In the genomic region with DNA sequence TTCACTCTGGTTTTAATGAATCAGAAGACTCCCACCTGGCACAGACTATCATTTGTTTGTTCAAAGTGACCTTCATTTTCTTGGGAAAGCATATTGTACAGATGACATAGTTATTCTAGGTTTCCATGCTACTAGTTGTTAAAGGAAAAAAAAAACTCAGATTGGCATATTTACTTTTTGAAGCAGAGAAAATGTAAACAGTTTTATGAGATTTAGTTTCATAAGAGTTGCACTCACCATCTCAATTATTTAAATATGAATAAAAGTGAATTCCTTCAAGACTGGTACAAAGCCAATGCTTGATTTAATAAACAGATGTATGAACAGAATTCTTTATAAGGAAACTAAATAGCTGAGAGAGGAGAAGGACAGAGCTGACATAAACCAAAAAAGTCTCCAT, we compare ENCODE assay signal across 27 cellular contexts.
DNase-seq lines count a peak whose midpoint lies in the region; ATAC-seq and TF ChIP-seq lines count a peak whose summit lies in the region.
"Had no signal": no experiment of that assay in that cellular context is flagged by ENCODE, and none has a peak within 500 bp of the region (broad histone marks: within the 10 kb centered on the region; RNA-seq: fewer than 3 reads in every experiment).

No MANE protein-coding gene starts in this region.

- H3K79me2 ChIP-seq in PC-3 (ENCODE audit: low read length): no peaks in the 10 kb centered on the region
- H3K79me2 ChIP-seq: parathyroid adenoma had no signal

- CTCF ChIA-PET in PC-3 (lab: Charles Lee): no interaction called here

- POLR2A ChIA-PET in PC-3 (lab: Charles Lee; ENCODE audit: unreplicated experiment): no interaction called here

- H3K4me1 ChIP-seq in PC-3 (ENCODE audit: insufficient read depth, low read length) (0 out of 2 replicates have a peak, but pooled peaks cover 6% of the 10 kb centered on the region), esophagus muscularis mucosa (peaks cover 0 to 50% (median 39%) of the 10 kb centered on the region in 4 donors)
- H3K4me1 ChIP-seq: parathyroid adenoma, SJCRH30, testis had no signal

- no peaks in the 10 kb centered on the region for H4K20me1 ChIP-seq in PC-3 (ENCODE audit: low read length)

- H3K4me3 ChIP-seq in PC-3 (ENCODE audit: low read length): no peak overlapping the region
- no peak overlapping the region for H3K4me3 ChIP-seq in esophagus muscularis mucosa
- H3K4me3 ChIP-seq: coronary artery, esophagus squamous epithelium, lung, mucosa of descending colon, SJCRH30, testis had no signal

- no peaks in the 10 kb centered on the region for H3F3A ChIP-seq in PC-3 (ENCODE audit: low read length, unreplicated experiment)

- TF ChIP-seq CTCF in PC-3 (conservative IDR thresholded peaks at IDR 0.05; ENCODE audit: low read depth, low read length) (no peak), esophagus muscularis mucosa (IDR thresholded peaks at IDR 0.05) (no peak)

- no peaks in the 10 kb centered on the region for H3K9me2 ChIP-seq in PC-3 (replicated peaks; ENCODE audit: low read length)

- BruUV-seq in PC-3 (replicated peaks; lab: Mats Ljungman, UMichigan): no TSS peak

- peak; percentile 62 for ATAC-seq in PC-3
- ATAC-seq: activated CD4-positive, CD25-positive, alpha-beta regulatory T cell treated with anti-CD3 and anti-CD28 coated beads, Interleukin-2, amount 50 U/mL, for 24 hours; mucosa of descending colon; sciatic nerve had no signal

- no peak for TF ChIP-seq EP300 in esophagus muscularis mucosa (IDR thresholded peaks at IDR 0.05)

- H3K27me3 ChIP-seq in PC-3 (ENCODE audit: low read length) (no peaks in the 10 kb centered on the region), esophagus muscularis mucosa (no peaks in the 10 kb centered on the region)
- H3K27me3 ChIP-seq: esophagus squamous epithelium, SJCRH30, testis had no signal

- no peaks in the 10 kb centered on the region for H3K36me3 ChIP-seq in PC-3 (ENCODE audit: low read depth, low read length)
- H3K36me3 ChIP-seq in esophagus muscularis mucosa: no peaks in the 10 kb centered on the region
- H3K36me3 ChIP-seq: esophagus squamous epithelium, SJCRH30 had no signal

- DNase-seq in DMS53 (lab: John Stamatoyannopoulos, UW): peak; percentile 21
- DNase-seq in PC-3: peak; percentile 45
- no peak for DNase-seq in esophagus muscularis mucosa (ENCODE audit: extremely low spot score)
- peak; percentile 3 for DNase-seq in non-pigmented ciliary epithelial cell (ENCODE audit: low read depth)
- DNase-seq in T-helper 2 cell: no peak
- DNase-seq in epidermal melanocyte (ENCODE audit: insufficient read length, low spot score): no peak
- DNase-seq in OCI-M1 (lab: John Stamatoyannopoulos, UW): no peak
- no peak for DNase-seq in COLO829 (ENCODE audit: low spot score)
- DNase-seq: activated CD4-positive, alpha-beta memory T cell treated with anti-CD3 and anti-CD28 coated beads for 36 hours; activated CD8-positive, alpha-beta memory T cell treated with anti-CD3 and anti-CD28 coated beads, Interleukin-2, amount 50 U/mL, for 48 hours; activated naive CD4-positive, alpha-beta T cell treated with anti-CD3 and anti-CD28 coated beads, Interleukin-2, amount 50 U/mL, for 16 hours; esophagus squamous epithelium; kidney glomerular epithelial cell; mucosa of descending colon; NCI-H1694; NCI-H526 treated with DMSO at 0.1 percent for 48 hours; SJCRH30; stimulated activated CD4-positive, alpha-beta T cell treated with anti-CD3 and anti-CD28 coated beads, Interleukin-15, amount 100 ng/mL, for 24 hours; stimulated activated naive CD4-positive, alpha-beta T cell; T-helper 1 cell; testis had no signal

- TF ChIP-seq POLR2A in esophagus muscularis mucosa (IDR thresholded peaks at IDR 0.05; ENCODE audit: low read depth): no peak

- intact Hi-C loops in PC-3 (cut with micrococcal nuclease): loop anchor here (5.0 kb wide), 2 partner anchors 61 to 361 kb away; no protein-coding TSS in a partner anchor
- intact Hi-C loops in esophagus muscularis mucosa (cut with DNase I): no loop called here

- H2AFZ ChIP-seq in PC-3 (ENCODE audit: low read length): no peak overlapping the region
- H2AFZ ChIP-seq: parathyroid adenoma had no signal

- H3K9me3 ChIP-seq in PC-3 (ENCODE audit: low read length) (no peaks in the 10 kb centered on the region), esophagus muscularis mucosa (peaks cover 0 to 6% (median 0%) of the 10 kb centered on the region in 4 donors)
- H3K9me3 ChIP-seq: esophagus squamous epithelium, mucosa of descending colon, SJCRH30, testis had no signal

- H3K27ac ChIP-seq in PC-3 (ENCODE audit: low read length) (no peak overlapping the region), esophagus muscularis mucosa (replicated peaks in 1 of 4) (peak overlapping the region; percentile 63 to 77 (median 67))
- H3K27ac ChIP-seq: coronary artery, HL-60, parathyroid adenoma, SJCRH30, testis had no signal

- no peak overlapping the region for H3K4me2 ChIP-seq in PC-3 (ENCODE audit: low read length)

- H3K9ac ChIP-seq in PC-3 (ENCODE audit: low read length): no peak overlapping the region
- H3K9ac ChIP-seq: parathyroid adenoma had no signal

Comparison
In these comparisons a context has a peak if more than half of its experiments do, and no peak if none do; other contexts are left out.
1. DNase-seq: peak in DMS53 (single experiment), PC-3 (single experiment) and non-pigmented ciliary epithelial cell (single experiment); none in esophagus muscularis mucosa (single experiment), T-helper 2 cell (0 of 5), epidermal melanocyte (single experiment), OCI-M1 (single experiment) and COLO829 (single experiment).